22 cellular contexts compared by ENCODE assay signal in genomic region chr1:164886101-164886500, GRCh38.
DNase-seq lines count a peak whose midpoint lies in the region; ATAC-seq and TF ChIP-seq lines count a peak whose summit lies in the region.
"Had no signal": no experiment of that assay in that cellular context is flagged by ENCODE, and none has a peak within 500 bp of the region (broad histone marks: within the 10 kb centered on the region; RNA-seq: fewer than 3 reads in every experiment).

No MANE protein-coding gene starts in this region.

- peak; percentile 83 for ATAC-seq in RWPE2 (ENCODE audit: low read depth)
- no peak for ATAC-seq in foreskin keratinocyte
- no peak for ATAC-seq in GM19467 (IDR thresholded peaks at IDR 0.05; ENCODE audit: unreplicated experiment)
- ATAC-seq in HG03354 (IDR thresholded peaks at IDR 0.05; ENCODE audit: poor library complexity, severe bottlenecking, unreplicated experiment), result no peak
- ATAC-seq: HepG2 had no signal

- intact Hi-C loops in Caco-2 (cut with micrococcal nuclease; ENCODE audit: unreplicated experiment), result loop anchor here (1.0 kb wide), 1 partner anchor 28 kb away; no protein-coding TSS in a partner anchor

- H3K27ac Mint-ChIP-seq in Caco-2 (ENCODE audit: unreplicated experiment) (no peak overlapping the region), immature natural killer cell (no peak overlapping the region)
- H3K27ac Mint-ChIP-seq: CD8-positive, alpha-beta memory T cell had no signal

- H3K36me3 ChIP-seq in Caco-2 (ENCODE audit: control insufficient read depth, insufficient read depth, low read length) (no peaks in the 10 kb centered on the region), RWPE2 (ENCODE audit: low read depth) (no peaks in the 10 kb centered on the region)

- CTCF ChIA-PET in Caco-2 (lab: Charles Lee), result no interaction called here

- no peaks in the 10 kb centered on the region for H3K36me3 Mint-ChIP-seq in Caco-2 (ENCODE audit: insufficient read depth, unreplicated experiment)
- H3K36me3 Mint-ChIP-seq in immature natural killer cell, result no peaks in the 10 kb centered on the region
- H3K36me3 Mint-ChIP-seq: CD8-positive, alpha-beta memory T cell had no signal

- no peak for TF ChIP-seq CTCF in Caco-2 (IDR thresholded peaks at IDR 0.05; ENCODE audit: insufficient read depth in 1 of 2, low read depth in 1 of 2, low read length in 1 of 2, severe bottlenecking in 1 of 2, unreplicated experiment in 1 of 2)
- no peak for TF ChIP-seq CTCF in RWPE2 (IDR thresholded peaks at IDR 0.05; ENCODE audit: poor library complexity, severe bottlenecking)
- TF ChIP-seq CTCF in foreskin keratinocyte (conservative IDR thresholded peaks at IDR 0.05), result no peak

- POLR2A ChIA-PET in Caco-2 (lab: Charles Lee), result no interaction called here

- no peaks in the 10 kb centered on the region for H3K9me3 ChIP-seq in Caco-2
- H3K9me3 ChIP-seq in RWPE2 (ENCODE audit: severe bottlenecking), result no peaks in the 10 kb centered on the region

- DNase-seq in Caco-2 (peak; percentile 37 to 58), NCI-H2171 (lab: John Stamatoyannopoulos, UW) (peak; percentile 10), RWPE2 (ENCODE audit: low spot score) (no peak), foreskin keratinocyte (peak; percentile 10 to 36), immature natural killer cell (no peak), middle frontal gyrus (ENCODE audit: extremely low spot score, low spot score) (no peak)
- DNase-seq: CD8-positive, alpha-beta memory T cell; DMS53; GDM1; KBM-7; NCI-H1092; NCI-H146; NCI-H2029 treated with DMSO at 0.1 percent for 48 hours; NCI-H446 treated with DMSO at 0.1 percent for 48 hours; NCI-H526 treated with DMSO at 0.1 percent for 48 hours; OCI-M1; SHP77 treated with DMSO at 0.1 percent for 48 hours had no signal

- H3K27ac ChIP-seq in RWPE2 (ENCODE audit: poor library complexity, severe bottlenecking), result peak overlapping the region; percentile 29
- H3K27ac ChIP-seq in foreskin keratinocyte, result no peak overlapping the region
- H3K27ac ChIP-seq: C4-2B, SK-N-MC had no signal

- H3K4me1 ChIP-seq in Caco-2 (peaks cover 12% of the 10 kb centered on the region), RWPE2 (ENCODE audit: insufficient read depth, poor library complexity, severe bottlenecking) (peaks cover 9% of the 10 kb centered on the region), foreskin keratinocyte (no peaks in the 10 kb centered on the region)

- H3K27me3 ChIP-seq in Caco-2 (replicated peaks; ENCODE audit: control insufficient read depth, insufficient read depth, low read length), result no peaks in the 10 kb centered on the region
- no peaks in the 10 kb centered on the region for H3K27me3 ChIP-seq in RWPE2 (ENCODE audit: insufficient read depth, poor library complexity, severe bottlenecking)
- no peaks in the 10 kb centered on the region for H3K27me3 ChIP-seq in foreskin keratinocyte

- peaks cover 13% of the 10 kb centered on the region for H3K4me1 Mint-ChIP-seq in Caco-2 (ENCODE audit: low read depth, unreplicated experiment)
- no peaks in the 10 kb centered on the region for H3K4me1 Mint-ChIP-seq in immature natural killer cell
- H3K4me1 Mint-ChIP-seq: CD8-positive, alpha-beta memory T cell had no signal

- BruUV-seq in Caco-2 (replicated peaks; lab: Mats Ljungman, UMichigan), result no TSS peak

- H3K4me3 Mint-ChIP-seq in Caco-2 (ENCODE audit: unreplicated experiment), result no peak overlapping the region
- no peak overlapping the region for H3K4me3 Mint-ChIP-seq in immature natural killer cell
- H3K4me3 Mint-ChIP-seq: CD8-positive, alpha-beta memory T cell had no signal

- H3K9me3 Mint-ChIP-seq in Caco-2 (ENCODE audit: unreplicated experiment) (peaks cover 7% of the 10 kb centered on the region), immature natural killer cell (no peaks in the 10 kb centered on the region)

- peaks cover 8% of the 10 kb centered on the region for H3K27me3 Mint-ChIP-seq in Caco-2 (ENCODE audit: insufficient read depth, unreplicated experiment)
- peaks cover 0 to 2% (median under 1%) of the 10 kb centered on the region in 3 donors for H3K27me3 Mint-ChIP-seq in immature natural killer cell (ENCODE audit: low read depth in 3 of 3)

- H3K4me3 ChIP-seq in Caco-2 (ENCODE audit: low read depth, low read length), result no peak overlapping the region
- H3K4me3 ChIP-seq in RWPE2 (ENCODE audit: severe bottlenecking), result no peak overlapping the region
- H3K4me3 ChIP-seq: SK-N-MC had no signal

Comparison
In these comparisons a context has a peak if more than half of its experiments do, and no peak if none do; other contexts are left out.
1. DNase-seq: peak in Caco-2 (2 of 2), NCI-H2171 (single experiment) and foreskin keratinocyte (2 of 2); none in RWPE2 (single experiment), immature natural killer cell (0 of 3) and middle frontal gyrus (single experiment).